1 cellular context compared by ENCODE assay signal in the genomic region with DNA sequence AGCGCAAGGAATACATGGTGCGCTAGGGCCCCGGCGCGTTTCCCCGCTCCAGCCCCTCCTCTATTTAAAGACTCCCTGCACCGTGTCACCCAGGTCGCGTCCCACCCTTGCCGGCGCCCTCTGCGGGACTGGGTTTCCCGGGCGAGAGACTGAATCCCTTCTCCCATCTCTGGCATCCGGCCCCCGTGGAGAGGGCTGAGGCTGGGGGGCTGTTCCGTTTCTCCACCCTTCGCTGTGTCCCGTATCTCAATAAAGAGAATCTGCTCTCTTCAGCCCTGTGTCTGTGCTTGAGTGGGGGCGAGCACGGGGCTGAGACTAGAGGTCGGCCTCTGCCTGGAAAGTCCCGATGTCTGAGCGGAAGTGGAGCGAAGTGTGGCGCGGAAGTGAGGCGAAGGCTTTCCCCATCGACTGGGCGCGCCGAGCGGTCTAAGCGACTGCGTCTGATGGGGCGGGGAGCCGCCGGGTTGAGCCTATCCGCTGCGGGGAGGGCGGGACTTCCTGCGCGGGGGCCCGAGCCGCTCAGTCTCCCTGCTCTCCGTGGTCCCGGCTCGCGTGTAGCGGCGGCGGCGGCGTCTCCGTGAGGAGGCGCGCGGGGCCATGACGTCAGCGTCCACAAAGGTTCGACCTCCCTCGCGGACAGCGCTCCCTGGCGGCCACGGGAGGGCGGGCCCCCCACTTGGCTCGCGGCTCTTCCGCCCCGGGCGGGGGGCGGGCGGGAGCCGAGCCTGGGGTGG.
A peak's percentile ranks its signal among the peaks of the same experiment; 100 is the strongest.
TF ChIP-seq lines count a peak whose summit lies in the region.

No MANE protein-coding gene starts in this region.

TF ChIP-seq in HepG2, 621 proteins besides CTCF, POLR2A, EP300 and RAD21 (continued from another document and continues in another):
- TF ChIP-seq, protein P1, sequence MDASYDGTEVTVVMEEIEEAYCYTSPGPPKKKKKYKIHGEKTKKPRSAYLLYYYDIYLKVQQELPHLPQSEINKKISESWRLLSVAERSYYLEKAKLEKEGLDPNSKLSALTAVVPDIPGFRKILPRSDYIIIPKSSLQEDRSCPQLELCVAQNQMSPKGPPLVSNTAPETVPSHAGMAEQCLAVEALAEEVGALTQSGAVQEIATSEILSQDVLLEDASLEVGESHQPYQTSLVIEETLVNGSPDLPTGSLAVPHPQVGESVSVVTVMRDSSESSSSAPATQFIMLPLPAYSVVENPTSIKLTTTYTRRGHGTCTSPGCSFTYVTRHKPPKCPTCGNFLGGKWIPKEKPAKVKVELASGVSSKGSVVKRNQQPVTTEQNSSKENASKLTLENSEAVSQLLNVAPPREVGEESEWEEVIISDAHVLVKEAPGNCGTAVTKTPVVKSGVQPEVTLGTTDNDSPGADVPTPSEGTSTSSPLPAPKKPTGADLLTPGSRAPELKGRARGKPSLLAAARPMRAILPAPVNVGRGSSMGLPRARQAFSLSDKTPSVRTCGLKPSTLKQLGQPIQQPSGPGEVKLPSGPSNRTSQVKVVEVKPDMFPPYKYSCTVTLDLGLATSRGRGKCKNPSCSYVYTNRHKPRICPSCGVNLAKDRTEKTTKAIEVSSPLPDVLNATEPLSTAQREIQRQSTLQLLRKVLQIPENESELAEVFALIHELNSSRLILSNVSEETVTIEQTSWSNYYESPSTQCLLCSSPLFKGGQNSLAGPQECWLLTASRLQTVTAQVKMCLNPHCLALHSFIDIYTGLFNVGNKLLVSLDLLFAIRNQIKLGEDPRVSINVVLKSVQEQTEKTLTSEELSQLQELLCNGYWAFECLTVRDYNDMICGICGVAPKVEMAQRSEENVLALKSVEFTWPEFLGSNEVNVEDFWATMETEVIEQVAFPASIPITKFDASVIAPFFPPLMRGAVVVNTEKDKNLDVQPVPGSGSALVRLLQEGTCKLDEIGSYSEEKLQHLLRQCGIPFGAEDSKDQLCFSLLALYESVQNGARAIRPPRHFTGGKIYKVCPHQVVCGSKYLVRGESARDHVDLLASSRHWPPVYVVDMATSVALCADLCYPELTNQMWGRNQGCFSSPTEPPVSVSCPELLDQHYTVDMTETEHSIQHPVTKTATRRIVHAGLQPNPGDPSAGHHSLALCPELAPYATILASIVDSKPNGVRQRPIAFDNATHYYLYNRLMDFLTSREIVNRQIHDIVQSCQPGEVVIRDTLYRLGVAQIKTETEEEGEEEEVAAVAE (CRISPR knock-in tag; IDR thresholded peaks at IDR 0.05; ENCODE audit: borderline replicate concordance) = no peak; the same call in 1 of the 2 replicates
- TF ChIP-seq ZC3H13 (CRISPR knock-in tag; IDR thresholded peaks at IDR 0.05) = peak; percentile 80
- no peak for TF ChIP-seq FOXJ3 (CRISPR knock-in tag; IDR thresholded peaks at IDR 0.05; ENCODE audit: borderline replicate concordance)
- no peak for TF ChIP-seq ZBTB8A (CRISPR knock-in tag; IDR thresholded peaks at IDR 0.05; ENCODE audit: borderline replicate concordance, low read depth)
- no peak for TF ChIP-seq TRIM24 (CRISPR knock-in tag; IDR thresholded peaks at IDR 0.05)
- TF ChIP-seq ZNF143 (CRISPR knock-in tag; IDR thresholded peaks at IDR 0.05) = peak; percentile 26; the same call in 1 of the 2 replicates
- no peak for TF ChIP-seq TSC22D2 (CRISPR knock-in tag; IDR thresholded peaks at IDR 0.05; ENCODE audit: borderline replicate concordance)
- TF ChIP-seq ARNT2 (CRISPR knock-in tag; IDR thresholded peaks at IDR 0.05; ENCODE audit: low read depth) = peak; percentile 54; the same call in 1 of the 2 replicates
- TF ChIP-seq REXO4 (CRISPR knock-in tag; IDR thresholded peaks at IDR 0.05; ENCODE audit: borderline replicate concordance) = no peak
- no peak; the same call in 1 of the 2 replicates for TF ChIP-seq TFE3 (CRISPR knock-in tag; IDR thresholded peaks at IDR 0.05)
- no peak for TF ChIP-seq NR2F1 (CRISPR knock-in tag; IDR thresholded peaks at IDR 0.05)
- no peak; the same call in 1 of the 2 replicates for TF ChIP-seq FOXO1 (CRISPR knock-in tag; IDR thresholded peaks at IDR 0.05)
- TF ChIP-seq ZBTB14 (CRISPR knock-in tag; IDR thresholded peaks at IDR 0.05) = no peak
- TF ChIP-seq PAWR (CRISPR knock-in tag; IDR thresholded peaks at IDR 0.05; ENCODE audit: borderline replicate concordance) = no peak
- no peak for TF ChIP-seq FOXA1 (IDR thresholded peaks at IDR 0.05)
- peak; percentile 44 for TF ChIP-seq FOXA1 (CRISPR knock-in tag; IDR thresholded peaks at IDR 0.05)
- TF ChIP-seq ZSCAN29 (CRISPR knock-in tag; conservative IDR thresholded peaks at IDR 0.05) = 0 out of 2 replicates have a peak, but pooled peaks have one; percentile 40
- TF ChIP-seq GMEB2 (CRISPR knock-in tag; IDR thresholded peaks at IDR 0.05; ENCODE audit: low read depth) = 0 out of 2 replicates have a peak, but pooled peaks have one; percentile 53
- TF ChIP-seq, protein P2, sequence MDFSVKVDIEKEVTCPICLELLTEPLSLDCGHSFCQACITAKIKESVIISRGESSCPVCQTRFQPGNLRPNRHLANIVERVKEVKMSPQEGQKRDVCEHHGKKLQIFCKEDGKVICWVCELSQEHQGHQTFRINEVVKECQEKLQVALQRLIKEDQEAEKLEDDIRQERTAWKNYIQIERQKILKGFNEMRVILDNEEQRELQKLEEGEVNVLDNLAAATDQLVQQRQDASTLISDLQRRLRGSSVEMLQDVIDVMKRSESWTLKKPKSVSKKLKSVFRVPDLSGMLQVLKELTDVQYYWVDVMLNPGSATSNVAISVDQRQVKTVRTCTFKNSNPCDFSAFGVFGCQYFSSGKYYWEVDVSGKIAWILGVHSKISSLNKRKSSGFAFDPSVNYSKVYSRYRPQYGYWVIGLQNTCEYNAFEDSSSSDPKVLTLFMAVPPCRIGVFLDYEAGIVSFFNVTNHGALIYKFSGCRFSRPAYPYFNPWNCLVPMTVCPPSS (IDR thresholded peaks at IDR 0.05) = no peak
- no peak; the same call in 1 of the 2 replicates for TF ChIP-seq HES4 (CRISPR knock-in tag; IDR thresholded peaks at IDR 0.05; ENCODE audit: borderline replicate concordance)
- no peak for TF ChIP-seq ZNF720 (CRISPR knock-in tag; IDR thresholded peaks at IDR 0.05)
- TF ChIP-seq ZBTB1 (CRISPR knock-in tag; IDR thresholded peaks at IDR 0.05; ENCODE audit: borderline replicate concordance) = no peak
- TF ChIP-seq ZBTB42 (CRISPR knock-in tag; IDR thresholded peaks at IDR 0.05) = 0 out of 2 replicates have a peak, but pooled peaks have one; percentile 42
- peak; percentile 69; the same call in 1 of the 2 replicates for TF ChIP-seq ZBTB7B (CRISPR knock-in tag; IDR thresholded peaks at IDR 0.05)
- peak; percentile 71; the same call in 1 of the 2 replicates for TF ChIP-seq MYC (CRISPR knock-in tag; IDR thresholded peaks at IDR 0.05; ENCODE audit: borderline replicate concordance)
- TF ChIP-seq, protein P3, sequence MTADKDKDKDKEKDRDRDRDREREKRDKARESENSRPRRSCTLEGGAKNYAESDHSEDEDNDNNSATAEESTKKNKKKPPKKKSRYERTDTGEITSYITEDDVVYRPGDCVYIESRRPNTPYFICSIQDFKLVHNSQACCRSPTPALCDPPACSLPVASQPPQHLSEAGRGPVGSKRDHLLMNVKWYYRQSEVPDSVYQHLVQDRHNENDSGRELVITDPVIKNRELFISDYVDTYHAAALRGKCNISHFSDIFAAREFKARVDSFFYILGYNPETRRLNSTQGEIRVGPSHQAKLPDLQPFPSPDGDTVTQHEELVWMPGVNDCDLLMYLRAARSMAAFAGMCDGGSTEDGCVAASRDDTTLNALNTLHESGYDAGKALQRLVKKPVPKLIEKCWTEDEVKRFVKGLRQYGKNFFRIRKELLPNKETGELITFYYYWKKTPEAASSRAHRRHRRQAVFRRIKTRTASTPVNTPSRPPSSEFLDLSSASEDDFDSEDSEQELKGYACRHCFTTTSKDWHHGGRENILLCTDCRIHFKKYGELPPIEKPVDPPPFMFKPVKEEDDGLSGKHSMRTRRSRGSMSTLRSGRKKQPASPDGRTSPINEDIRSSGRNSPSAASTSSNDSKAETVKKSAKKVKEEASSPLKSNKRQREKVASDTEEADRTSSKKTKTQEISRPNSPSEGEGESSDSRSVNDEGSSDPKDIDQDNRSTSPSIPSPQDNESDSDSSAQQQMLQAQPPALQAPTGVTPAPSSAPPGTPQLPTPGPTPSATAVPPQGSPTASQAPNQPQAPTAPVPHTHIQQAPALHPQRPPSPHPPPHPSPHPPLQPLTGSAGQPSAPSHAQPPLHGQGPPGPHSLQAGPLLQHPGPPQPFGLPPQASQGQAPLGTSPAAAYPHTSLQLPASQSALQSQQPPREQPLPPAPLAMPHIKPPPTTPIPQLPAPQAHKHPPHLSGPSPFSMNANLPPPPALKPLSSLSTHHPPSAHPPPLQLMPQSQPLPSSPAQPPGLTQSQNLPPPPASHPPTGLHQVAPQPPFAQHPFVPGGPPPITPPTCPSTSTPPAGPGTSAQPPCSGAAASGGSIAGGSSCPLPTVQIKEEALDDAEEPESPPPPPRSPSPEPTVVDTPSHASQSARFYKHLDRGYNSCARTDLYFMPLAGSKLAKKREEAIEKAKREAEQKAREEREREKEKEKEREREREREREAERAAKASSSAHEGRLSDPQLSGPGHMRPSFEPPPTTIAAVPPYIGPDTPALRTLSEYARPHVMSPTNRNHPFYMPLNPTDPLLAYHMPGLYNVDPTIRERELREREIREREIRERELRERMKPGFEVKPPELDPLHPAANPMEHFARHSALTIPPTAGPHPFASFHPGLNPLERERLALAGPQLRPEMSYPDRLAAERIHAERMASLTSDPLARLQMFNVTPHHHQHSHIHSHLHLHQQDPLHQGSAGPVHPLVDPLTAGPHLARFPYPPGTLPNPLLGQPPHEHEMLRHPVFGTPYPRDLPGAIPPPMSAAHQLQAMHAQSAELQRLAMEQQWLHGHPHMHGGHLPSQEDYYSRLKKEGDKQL (CRISPR knock-in tag; IDR thresholded peaks at IDR 0.05; ENCODE audit: low read depth) = peak; percentile 33; the same call in 1 of the 2 replicates
- TF ChIP-seq ZNF296 (CRISPR knock-in tag; conservative IDR thresholded peaks at IDR 0.05) = no peak
- TF ChIP-seq ZBTB21 (CRISPR knock-in tag; IDR thresholded peaks at IDR 0.05) = peak; percentile 82
- TF ChIP-seq ZNF367 (CRISPR knock-in tag; IDR thresholded peaks at IDR 0.05; ENCODE audit: borderline replicate concordance) = no peak
- 0 out of 2 replicates have a peak, but pooled peaks have one; percentile 28 for TF ChIP-seq ZNF547 (CRISPR knock-in tag; IDR thresholded peaks at IDR 0.05)
- no peak for TF ChIP-seq BRD4 (CRISPR knock-in tag; IDR thresholded peaks at IDR 0.05)
- TF ChIP-seq SIN3A (IDR thresholded peaks at IDR 0.05; ENCODE audit: borderline replicate concordance, low read depth, low read length) = no peak; the same call in 1 of the 2 replicates
- TF ChIP-seq ZNF496 (CRISPR knock-in tag; IDR thresholded peaks at IDR 0.05; ENCODE audit: insufficient replicate concordance) = no peak
- peak; percentile 42; the same call in 1 of the 2 replicates for TF ChIP-seq FOXA3 (CRISPR knock-in tag; IDR thresholded peaks at IDR 0.05)
- no peak for TF ChIP-seq SRSF4 (IDR thresholded peaks at IDR 0.05; ENCODE audit: low read depth, low read length, poor library complexity, severe bottlenecking)
- TF ChIP-seq YEATS4 (CRISPR knock-in tag; IDR thresholded peaks at IDR 0.05; ENCODE audit: borderline replicate concordance) = no peak
